Comparison of ENCODE assay signal across 1 cellular context in genomic region chr11:28146123-28146751, GRCh38.
A peak's percentile ranks its signal among the peaks of the same experiment; 100 is the strongest.
TF ChIP-seq lines count a peak whose summit lies in the region.

No MANE protein-coding gene starts in this region.

TF ChIP-seq in Ishikawa, 13 proteins besides CTCF, POLR2A, EP300 and RAD21 (continued from another document):
- TF ChIP-seq REST (IDR thresholded peaks at IDR 0.05; ENCODE audit: low read depth): no peak
- TF ChIP-seq TEAD4 (IDR thresholded peaks at IDR 0.05): 0 out of 2 replicates have a peak, but pooled peaks have one; percentile 35
